Comparison of ENCODE assay signal across 19 cellular contexts in genomic region chr1:8844421-8845063, GRCh38. TPM values are rescaled to one million over a fixed set of nuclear protein-coding genes. Genes with fewer than 3 reads are reported as not detected.
DNase-seq lines count a peak whose midpoint lies in the region; ATAC-seq and TF ChIP-seq lines count a peak whose summit lies in the region.
"Had no signal": no experiment of that assay in that cellular context is flagged by ENCODE, and none has a peak within 500 bp of the region (broad histone marks: within the 10 kb centered on the region; RNA-seq: fewer than 3 reads in every experiment).

No MANE protein-coding gene starts in this region.

- no peak overlapping the region for H3K4me2 ChIP-seq in IMR-90 (ENCODE audit: low read depth, low read length)
- H3K4me2 ChIP-seq in mesendoderm (ENCODE audit: low read length): no peak overlapping the region

- H2BK120ac ChIP-seq in IMR-90 (ENCODE audit: low read depth, low read length): no peak overlapping the region
- no peak overlapping the region for H2BK120ac ChIP-seq in mesendoderm (ENCODE audit: low read depth, low read length)

- no peak overlapping the region for H4K91ac ChIP-seq in IMR-90 (ENCODE audit: insufficient read depth, low read depth, low read length)

- H2AK5ac ChIP-seq in IMR-90 (ENCODE audit: low read depth, low read length) (no peak overlapping the region), mesendoderm (ENCODE audit: low read length) (no peak overlapping the region)

- peaks cover 6% of the 10 kb centered on the region for H3K27me3 Mint-ChIP-seq in progenitor cell of endocrine pancreas

- dilution Hi-C loops in IMR-90 (cut with HindIII; ENCODE audit: low sequenced_read_pairs, unreplicated experiment): no loop called here

- no peak for TF ChIP-seq CTCF in IMR-90 (conservative IDR thresholded peaks at IDR 0.05; ENCODE audit: low read depth, low read length)
- TF ChIP-seq CTCF in Panc1 (IDR thresholded peaks at IDR 0.05): no peak
- TF ChIP-seq CTCF in fibroblast of villous mesenchyme (IDR thresholded peaks at IDR 0.05; ENCODE audit: insufficient read depth, low read depth, low read length): no peak
- TF ChIP-seq CTCF in progenitor cell of endocrine pancreas (IDR thresholded peaks at IDR 0.05; ENCODE audit: unreplicated experiment): no peak

- no peaks in the 10 kb centered on the region; the same call in 1 of the 2 replicates for H3K9me3 ChIP-seq in IMR-90 (ENCODE audit: control insufficient read depth, insufficient read depth, low read length)
- H3K9me3 ChIP-seq in Panc1 (ENCODE audit: control insufficient read depth, insufficient read depth, low read depth, low read length): no peaks in the 10 kb centered on the region
- H3K9me3 ChIP-seq: ascending aorta, HAP-1 had no signal

- H3K79me1 ChIP-seq in IMR-90 (ENCODE audit: low read depth in 1 of 2, low read length in 2 of 2) (no peaks in the 10 kb centered on the region), mesendoderm (ENCODE audit: low read length) (no peaks in the 10 kb centered on the region)

- CTCF ChIA-PET in IMR-90 (lab: Yijun Ruan, JAX): interaction anchor here (0.8 kb wide), 1 partner anchor 246 kb away, joined by 3 read pairs; no protein-coding TSS in a partner anchor
- CTCF ChIA-PET in Panc1 (lab: Charles Lee): no interaction called here

- H3K36me3 ChIP-seq in IMR-90 (ENCODE audit: control insufficient read depth, insufficient read depth, low read length): no peaks in the 10 kb centered on the region
- no peaks in the 10 kb centered on the region for H3K36me3 ChIP-seq in Panc1 (ENCODE audit: control insufficient read depth, insufficient read depth, low read length)
- H3K36me3 ChIP-seq in mesendoderm (ENCODE audit: control insufficient read depth, insufficient read depth, low read length): no peaks in the 10 kb centered on the region
- H3K36me3 ChIP-seq: ascending aorta, HAP-1, WERI-Rb-1 had no signal

- H4K5ac ChIP-seq in IMR-90 (ENCODE audit: low read depth, low read length) (no peak overlapping the region), mesendoderm (ENCODE audit: low read length) (no peak overlapping the region)

- in situ Hi-C loops in IMR-90 (cut with MboI; ENCODE audit: low sequenced_read_pairs): loop anchor here (10.0 kb wide), 1 partner anchor 280 kb away; no protein-coding TSS in a partner anchor
- in situ Hi-C loops in Panc1 (cut with HindIII; ENCODE audit: low pct_unique_long_range_greater_than_20kb, low sequenced_read_pairs): no loop called here

- peaks cover 14% of the 10 kb centered on the region for H3K4me1 Mint-ChIP-seq in progenitor cell of endocrine pancreas (ENCODE audit: low read depth)

- H3K79me2 ChIP-seq in mesendoderm (ENCODE audit: control insufficient read depth, insufficient read depth, low read length): no peaks in the 10 kb centered on the region

- no peak for TF ChIP-seq RAD21 in IMR-90 (IDR thresholded peaks at IDR 0.05; ENCODE audit: low read length)

- no peaks in the 10 kb centered on the region; the same call in 1 of the 2 replicates for H3K9me1 ChIP-seq in IMR-90 (ENCODE audit: insufficient read depth, low read length)

- ATAC-seq in IMR-90 (ENCODE audit: low read depth) (no peak), Panc1 (no peak)
- ATAC-seq: left colon had no signal

- H2BK5ac ChIP-seq in IMR-90 (ENCODE audit: low read depth, low read length, poor library complexity, severe bottlenecking) (no peak overlapping the region), mesendoderm (ENCODE audit: low read length) (no peak overlapping the region)

- H2BK15ac ChIP-seq in IMR-90 (ENCODE audit: low read depth, low read length) (no peak overlapping the region), mesendoderm (replicated peaks; ENCODE audit: low read depth) (no peak overlapping the region)

- no peak overlapping the region for H2AFZ ChIP-seq in IMR-90 (replicated peaks; ENCODE audit: low read length, poor library complexity)

- H4K8ac ChIP-seq in IMR-90 (ENCODE audit: low read depth in 2 of 2, low read length in 2 of 2): no peak overlapping the region
- no peak overlapping the region for H4K8ac ChIP-seq in mesendoderm (ENCODE audit: low read depth, low read length)

- peaks cover 5% of the 10 kb centered on the region; the same call in 1 of the 2 replicates for H4K20me1 ChIP-seq in IMR-90 (ENCODE audit: insufficient read depth, low read length)

- 0 out of 2 replicates have a peak overlapping the region, but pooled peaks have one; percentile 34 for H3K23ac ChIP-seq in IMR-90 (ENCODE audit: low read depth, low read length)
- no peak overlapping the region for H3K23ac ChIP-seq in mesendoderm (ENCODE audit: low read length)

- H3K9me3 Mint-ChIP-seq in progenitor cell of endocrine pancreas (ENCODE audit: low read depth): no peaks in the 10 kb centered on the region
- H3K9me3 Mint-ChIP-seq: activated CD4-positive, alpha-beta memory T cell treated with anti-CD3 and anti-CD28 coated beads, Interleukin-2, amount 10 ng/mL, durations not matched to agents 7 days and 5 days; activated naive CD4-positive, alpha-beta T cell treated with anti-CD3 and anti-CD28 coated beads, Interleukin-2, amount 10 ng/mL, durations not matched to agents 7 days and 5 days; T-helper 1 cell treated with Interleukin-12 subunit alpha and Interleukin-12 subunit beta and Interleukin-4 antibody, amounts not matched to agents 30 μg/mL and 1 μg/mL, for 36 hours had no signal

- no peak overlapping the region for H3K18ac ChIP-seq in IMR-90 (ENCODE audit: low read depth, low read length)
- no peak overlapping the region for H3K18ac ChIP-seq in mesendoderm (ENCODE audit: low read length)

- no peak overlapping the region for H3K9ac ChIP-seq in IMR-90 (ENCODE audit: low read depth, low read length)
- H3K9ac ChIP-seq in mesendoderm (ENCODE audit: low read length): no peak overlapping the region

- H3K14ac ChIP-seq in IMR-90 (replicated peaks; ENCODE audit: low read depth, low read length): no peak overlapping the region

- H3K4ac ChIP-seq in IMR-90 (ENCODE audit: low read depth, low read length) (0 out of 2 replicates have a peak overlapping the region, but pooled peaks have one; percentile 10), mesendoderm (ENCODE audit: low read depth, low read length) (no peak overlapping the region)

- DNase-seq in IMR-90 (no peak), Panc1 (ENCODE audit: low read depth, low spot score) (no peak), fibroblast of villous mesenchyme (ENCODE audit: low read depth) (peak; percentile 74), progenitor cell of endocrine pancreas (ENCODE audit: low spot score, unreplicated experiment) (no peak), mesendoderm (no peak), NCI-H748 treated with DMSO at 0.1 percent for 48 hours (lab: John Stamatoyannopoulos, UW) (no peak), NCI-H1436 treated with DMSO at 0.1 percent for 48 hours (lab: John Stamatoyannopoulos, UW) (no peak), NCI-H2196 treated with DMSO at 0.1 percent for 48 hours (lab: John Stamatoyannopoulos, UW; ENCODE audit: unreplicated experiment) (no peak)
- DNase-seq: activated CD4-positive, alpha-beta memory T cell treated with anti-CD3 and anti-CD28 coated beads, Interleukin-2, amount 10 ng/mL, durations not matched to agents 7 days and 5 days; activated naive CD4-positive, alpha-beta T cell treated with anti-CD3 and anti-CD28 coated beads, Interleukin-2, amount 10 ng/mL, durations not matched to agents 7 days and 5 days; activated T-cell treated with anti-CD3 and anti-CD28 coated beads, Interleukin-2, amount 50 U/mL, for 1 hour; KG1; left colon; stimulated activated CD4-positive, alpha-beta T cell treated with anti-CD3 and anti-CD28 coated beads, Interleukin-2, amount 100 ng/mL, for 48 hours; WERI-Rb-1 had no signal

- H3K27ac Mint-ChIP-seq in progenitor cell of endocrine pancreas: peak overlapping the region; percentile 50
- H3K27ac Mint-ChIP-seq: activated CD4-positive, alpha-beta memory T cell treated with anti-CD3 and anti-CD28 coated beads, Interleukin-2, amount 10 ng/mL, durations not matched to agents 7 days and 5 days; activated naive CD4-positive, alpha-beta T cell treated with anti-CD3 and anti-CD28 coated beads, Interleukin-2, amount 10 ng/mL, durations not matched to agents 7 days and 5 days; T-helper 1 cell treated with Interleukin-12 subunit alpha and Interleukin-12 subunit beta and Interleukin-4 antibody, amounts not matched to agents 30 μg/mL and 1 μg/mL, for 36 hours had no signal

- no peak overlapping the region for H3K4me3 ChIP-seq in IMR-90 (ENCODE audit: insufficient read depth, low read depth, low read length)
- no peak overlapping the region for H3K4me3 ChIP-seq in Panc1 (ENCODE audit: low read depth in 2 of 2, low read length in 2 of 2)
- no peak overlapping the region for H3K4me3 ChIP-seq in fibroblast of villous mesenchyme (ENCODE audit: low read depth, low read length)
- no peak overlapping the region for H3K4me3 ChIP-seq in mesendoderm (ENCODE audit: low read length)
- H3K4me3 ChIP-seq: ascending aorta, HAP-1, skin epidermis had no signal

- no peaks in the 10 kb centered on the region for H3K36me3 Mint-ChIP-seq in progenitor cell of endocrine pancreas (ENCODE audit: insufficient read depth)
- H3K36me3 Mint-ChIP-seq: activated naive CD4-positive, alpha-beta T cell treated with anti-CD3 and anti-CD28 coated beads, Interleukin-2, amount 10 ng/mL, durations not matched to agents 7 days and 5 days had no signal

- no peak overlapping the region for H3K4me3 Mint-ChIP-seq in progenitor cell of endocrine pancreas (ENCODE audit: low read depth)
- H3K4me3 Mint-ChIP-seq: activated CD4-positive, alpha-beta memory T cell treated with anti-CD3 and anti-CD28 coated beads, Interleukin-2, amount 10 ng/mL, durations not matched to agents 7 days and 5 days; activated naive CD4-positive, alpha-beta T cell treated with anti-CD3 and anti-CD28 coated beads, Interleukin-2, amount 10 ng/mL, durations not matched to agents 7 days and 5 days; T-helper 1 cell treated with Interleukin-12 subunit alpha and Interleukin-12 subunit beta and Interleukin-4 antibody, amounts not matched to agents 30 μg/mL and 1 μg/mL, for 36 hours had no signal

- BruUV-seq in IMR-90 (replicated peaks; lab: Mats Ljungman, UMichigan) (no TSS peak), Panc1 (replicated peaks; lab: Mats Ljungman, UMichigan) (no TSS peak)

- 70% methylated on average over 7 of the region's 10 CpGs; no CpG with 5 or more reads in 1 of the 2 experiments for WGBS in IMR-90 (ENCODE audit: extremely low coverage in 2 of 2, insufficient read length in 1 of 2), 2 experiments
- no CpG with 5 or more reads among the region's 10 CpGs for WGBS in mesendoderm (ENCODE audit: extremely low coverage, insufficient coverage, low lambda C conversion rate)

- H3K56ac ChIP-seq in IMR-90 (ENCODE audit: extremely low read depth, insufficient read depth, low read length) (no peak overlapping the region), mesendoderm (ENCODE audit: low read length) (no peak overlapping the region)

- POLR2A ChIA-PET in IMR-90 (lab: Charles Lee; ENCODE audit: unreplicated experiment) (no interaction called here), Panc1 (lab: Charles Lee) (no interaction called here)

- H2AK9ac ChIP-seq in IMR-90 (replicated peaks; ENCODE audit: low read depth, low read length, poor library complexity): no peak overlapping the region

- H3K27me3 ChIP-seq in IMR-90 (ENCODE audit: control insufficient read depth, insufficient read depth, low read length) (peaks cover 12% of the 10 kb centered on the region), Panc1 (ENCODE audit: control insufficient read depth, insufficient read depth, low read length) (no peaks in the 10 kb centered on the region), mesendoderm (ENCODE audit: insufficient read depth, low read length, poor library complexity) (no peaks in the 10 kb centered on the region)
- H3K27me3 ChIP-seq: ascending aorta had no signal

- no peak for TF ChIP-seq POLR2A in IMR-90 (IDR thresholded peaks at IDR 0.05; ENCODE audit: low read depth, low read length)

- H2BK20ac ChIP-seq in IMR-90 (ENCODE audit: low read depth, low read length): no peak overlapping the region

- H3K27ac ChIP-seq in IMR-90 (ENCODE audit: insufficient read depth, low read length) (no peak overlapping the region), Panc1 (ENCODE audit: low read length) (peak overlapping the region; percentile 58; the same call in 1 of the 2 replicates), mesendoderm (ENCODE audit: low read depth, low read length) (no peak overlapping the region)
- H3K27ac ChIP-seq: ascending aorta, skin epidermis, WERI-Rb-1 had no signal

- intact Hi-C loops in IMR-90 (cut with micrococcal nuclease) (no loop called here), Panc1 (cut with micrococcal nuclease; ENCODE audit: unreplicated experiment) (loop anchor here (10.0 kb wide), 1 partner anchor 130 kb away; no protein-coding TSS in a partner anchor)

- H3K4me1 ChIP-seq in IMR-90 (ENCODE audit: control insufficient read depth, insufficient read depth, low read length): peaks cover 2% of the 10 kb centered on the region
- H3K4me1 ChIP-seq in Panc1 (ENCODE audit: control insufficient read depth, insufficient read depth, low read length): peaks cover 30% of the 10 kb centered on the region
- no peaks in the 10 kb centered on the region for H3K4me1 ChIP-seq in mesendoderm (ENCODE audit: control insufficient read depth, low read depth, low read length)

RNA-seq across cellular contexts. Expression of gene RERE, which starts 27.1 kb away (rescaled TPM):
- total RNA-seq in IMR-90 (2012; rRNA removed): 11.5 and 15.8 TPM in 2 replicates
- polyA plus RNA-seq in IMR-90 (2012; rRNA removed): 13.5 and 25.1 TPM in 2 replicates
- polyA plus RNA-seq in IMR-90 (2012; cell fraction: cytosol; rRNA removed): 7.6 and 12.1 TPM in 2 replicates
- polyA plus RNA-seq in IMR-90 (2012; cell fraction: nucleus; rRNA removed; ENCODE audit: low replicate concordance): 27.4 and 39.6 TPM in 2 replicates
- 217 TPM for total RNA-seq in Panc1 (2021; ENCODE audit: unreplicated experiment)
- 196 TPM for polyA plus RNA-seq in Panc1 (2012; ENCODE audit: insufficient read length)
- 51.4 and 56.0 TPM in 2 replicates for total RNA-seq in fibroblast of villous mesenchyme
- 308 and 329 TPM in 2 replicates for total RNA-seq in progenitor cell of endocrine pancreas
- 55.4 TPM for polyA plus RNA-seq in mesendoderm (2013, experiment 1 of 2)
- polyA plus RNA-seq in mesendoderm (2013, experiment 2 of 2): 60.2 TPM

RNA-seq across cellular contexts. Expression of gene ENO1, which starts 33.9 kb away (rescaled TPM):
- total RNA-seq in IMR-90 (2012; rRNA removed) (2,952 and 3,643 TPM in 2 replicates), Panc1 (2021; ENCODE audit: unreplicated experiment) (2,480 TPM), fibroblast of villous mesenchyme (1,401 and 1,535 TPM in 2 replicates), progenitor cell of endocrine pancreas (444 and 493 TPM in 2 replicates)
- 2,094 and 2,125 TPM in 2 replicates for polyA plus RNA-seq in IMR-90 (2012; rRNA removed)
- 1,308 and 1,582 TPM in 2 replicates for polyA plus RNA-seq in IMR-90 (2012; cell fraction: cytosol; rRNA removed)
- 1,133 and 1,170 TPM in 2 replicates for polyA plus RNA-seq in IMR-90 (2012; cell fraction: nucleus; rRNA removed; ENCODE audit: low replicate concordance)
- 3,248 TPM for polyA plus RNA-seq in Panc1 (2012; ENCODE audit: insufficient read length)
- 1,324 TPM for polyA plus RNA-seq in mesendoderm (2013, experiment 1 of 2)
- 1,329 TPM for polyA plus RNA-seq in mesendoderm (2013, experiment 2 of 2)
